In genomic region chr19:18856385-18857126, GRCh38 we compare ENCODE assay signal across 9 cellular contexts. TPM values are rescaled to one million over a fixed set of nuclear protein-coding genes. Genes with fewer than 3 reads are reported as not detected.
DNase-seq lines count a peak whose midpoint lies in the region; ATAC-seq, FAIRE-seq and TF ChIP-seq lines count a peak whose summit lies in the region.
"Had no signal": no experiment of that assay in that cellular context is flagged by ENCODE, and none has a peak within 500 bp of the region (broad histone marks: within the 10 kb centered on the region; RNA-seq: fewer than 3 reads in every experiment).

No MANE protein-coding gene starts in this region.

- dilution Hi-C loops in keratinocyte (cut with MboI; ENCODE audit: extremely low pct_ligation_motif_present, low sequenced_read_pairs): no loop called here

- DNase-seq in A549 (ENCODE audit: low read depth in 1 of 2, low spot score in 1 of 2) (peak in 1 of 2 experiments; percentile 53), HEK293T (ENCODE audit: extremely low spot score) (peak; percentile 48), astrocyte of the cerebellum (ENCODE audit: low read depth) (no peak), keratinocyte (ENCODE audit: low read depth, low spot score) (no peak), NCI-H345 (lab: John Stamatoyannopoulos, UW) (no peak), NCI-H774 (lab: John Stamatoyannopoulos, UW) (no peak)
- DNase-seq: activated naive CD8-positive, alpha-beta T cell treated with anti-CD3 and anti-CD28 coated beads, Interleukin-2, amount 10 ng/mL, durations not matched to agents 7 days and 5 days had no signal

- H3K27ac ChIP-seq in A549: no peak overlapping the region
- H3K27ac ChIP-seq in keratinocyte (ENCODE audit: control insufficient read depth, insufficient read depth, low read length): no peak overlapping the region
- no peak overlapping the region for H3K27ac ChIP-seq in gastroesophageal sphincter

- H3K4me1 ChIP-seq in A549: no peaks in the 10 kb centered on the region
- no peaks in the 10 kb centered on the region for H3K4me1 ChIP-seq in keratinocyte (ENCODE audit: control insufficient read depth, extremely low read depth, insufficient read depth, low read length)
- H3K4me1 ChIP-seq in gastroesophageal sphincter: peaks cover 0 to 31% (median 3%) of the 10 kb centered on the region in 3 donors

- H3K4me3 ChIP-seq in A549 (no peak overlapping the region), astrocyte of the cerebellum (ENCODE audit: low read depth, low read length) (no peak overlapping the region), keratinocyte (ENCODE audit: control insufficient read depth in 2 of 3, extremely low read depth in 1 of 3, insufficient read depth in 2 of 3, low read depth in 1 of 3, low read length in 3 of 3) (no peak overlapping the region), gastroesophageal sphincter (no peak overlapping the region)

- TF ChIP-seq RAD21 in A549 (conservative IDR thresholded peaks at IDR 0.05 in 1 of 2, IDR thresholded peaks at IDR 0.05 in 1 of 2): no peak

- CTCF ChIA-PET in A549 (lab: Yijun Ruan, JAX): interaction anchor here (0.6 to 5.8 kb wide), 7 partner anchors 10 to 385 kb away, joined by 3 to 41 read pairs (median 6); no protein-coding TSS in a partner anchor
- CTCF ChIA-PET in HEK293T (lab: Yijun Ruan, JAX): interaction anchor here (0.7 to 1.3 kb wide), 2 partner anchors 9 to 15 kb away, joined by 3 read pairs; no protein-coding TSS in a partner anchor

- FAIRE-seq in A549 (lab: Jason Lieb, UNC) (no peak), keratinocyte (lab: Jason Lieb, UNC) (no peak)

- ATAC-seq in A549 (peak; percentile 78; a peak in 3 of 6 replicates), gastroesophageal sphincter (no peak), GM18868 (IDR thresholded peaks at IDR 0.05; ENCODE audit: unreplicated experiment) (no peak)

- in situ Hi-C loops in astrocyte of the cerebellum (cut with HindIII; ENCODE audit: low sequenced_read_pairs): loop anchor here (25.0 kb wide), 1 partner anchor 369 kb away; no protein-coding TSS in a partner anchor

- no peaks in the 10 kb centered on the region for H3K9me1 ChIP-seq in keratinocyte (ENCODE audit: control insufficient read depth, extremely low read depth, insufficient read depth, low read length)

- WGBS in A549 (ENCODE audit: missing lambda C conversion rate): 91% methylated on average over 21 of the region's 22 CpGs
- 66 to 81% methylated on average over 4 to 6 of the region's 22 CpGs for WGBS in gastroesophageal sphincter (ENCODE audit: low coverage in 1 of 2), 2 donors

- H3K4me2 ChIP-seq in A549: no peak overlapping the region
- H3K4me2 ChIP-seq in keratinocyte (ENCODE audit: control insufficient read depth, extremely low read depth, insufficient read depth, low read depth, low read length): no peak overlapping the region

- TF ChIP-seq EP300 in A549 (IDR thresholded peaks at IDR 0.05) (no peak), gastroesophageal sphincter (IDR thresholded peaks at IDR 0.05) (no peak)

- H3K9ac ChIP-seq in keratinocyte (ENCODE audit: control insufficient read depth, extremely low read depth, insufficient read depth, low read length): no peak overlapping the region

- H3K27me3 ChIP-seq in keratinocyte (ENCODE audit: control insufficient read depth, extremely low read depth, insufficient read depth, low read length): no peaks in the 10 kb centered on the region
- no peaks in the 10 kb centered on the region for H3K27me3 ChIP-seq in gastroesophageal sphincter

- TF ChIP-seq POLR2A in A549 (IDR thresholded peaks at IDR 0.05; ENCODE audit: low read length) (no peak), gastroesophageal sphincter (IDR thresholded peaks at IDR 0.05) (no peak)

- H3K9me3 ChIP-seq in A549: no peaks in the 10 kb centered on the region
- no peaks in the 10 kb centered on the region for H3K9me3 ChIP-seq in keratinocyte (ENCODE audit: control insufficient read depth, low read depth, low read length)
- H3K9me3 ChIP-seq in gastroesophageal sphincter: no peaks in the 10 kb centered on the region

- TF ChIP-seq CTCF in A549 (IDR thresholded peaks at IDR 0.05) (no peak), astrocyte of the cerebellum (IDR thresholded peaks at IDR 0.05; ENCODE audit: low read depth, low read length, missing control alignments) (peak; percentile 40), keratinocyte (optimal IDR thresholded peaks at IDR 0.05 in 1 of 3, IDR thresholded peaks at IDR 0.05 in 1 of 3, conservative IDR thresholded peaks at IDR 0.05 in 1 of 3; ENCODE audit: extremely low read depth in 1 of 3, insufficient read depth in 2 of 3, low read length in 3 of 3) (peak; percentile 53 to 60 (median 56)), gastroesophageal sphincter (IDR thresholded peaks at IDR 0.05) (peak in 1 of 4 experiments; percentile 12)

- peaks cover 29% of the 10 kb centered on the region for H3K79me2 ChIP-seq in keratinocyte (ENCODE audit: control insufficient read depth, insufficient read depth, low read length)

- H2AFZ ChIP-seq in keratinocyte (ENCODE audit: control insufficient read depth, low read length): no peak overlapping the region

- H4K20me1 ChIP-seq in keratinocyte (ENCODE audit: control insufficient read depth, extremely low read depth, insufficient read depth, low read length): peaks cover 12% of the 10 kb centered on the region

- H3K36me3 ChIP-seq in keratinocyte (ENCODE audit: control insufficient read depth in 2 of 2, extremely low read depth in 1 of 2, insufficient read depth in 2 of 2, low read length in 2 of 2) (peaks cover 53 to 89% of the 10 kb centered on the region in 2 experiments), gastroesophageal sphincter (peaks cover 0 to 100% of the 10 kb centered on the region in 2 donors)

- POLR2A ChIA-PET in A549 (lab: Yijun Ruan, JAX): no interaction called here
- POLR2A ChIA-PET in HEK293T (lab: Yijun Ruan, JAX): no interaction called here

TF ChIP-seq in A549, 52 proteins besides CTCF, POLR2A, EP300 and RAD21:
- TF ChIP-seq TP53 (CRISPR knock-in tag; IDR thresholded peaks at IDR 0.05): no peak
- no peak for TF ChIP-seq ATOH8 (CRISPR knock-in tag; IDR thresholded peaks at IDR 0.05; ENCODE audit: low read depth)

TF ChIP-seq in HEK293T, 16 proteins besides CTCF, POLR2A, EP300 and RAD21 (continues in another document):
- TF ChIP-seq NFRKB (IDR thresholded peaks at IDR 0.05): no peak
- TF ChIP-seq HDGF (IDR thresholded peaks at IDR 0.05; ENCODE audit: borderline replicate concordance): no peak
- TF ChIP-seq L3MBTL2 (conservative IDR thresholded peaks at IDR 0.05): no peak
- TF ChIP-seq SUZ12 (IDR thresholded peaks at IDR 0.05): no peak
- TF ChIP-seq LEF1 (IDR thresholded peaks at IDR 0.05; ENCODE audit: borderline replicate concordance): no peak
- no peak for TF ChIP-seq TARDBP (IDR thresholded peaks at IDR 0.05)
- no peak for TF ChIP-seq CTBP1 (IDR thresholded peaks at IDR 0.05; ENCODE audit: borderline replicate concordance)
- no peak for TF ChIP-seq FOXA1 (IDR thresholded peaks at IDR 0.05)
- no peak for TF ChIP-seq ARNT (IDR thresholded peaks at IDR 0.05)
- no peak for TF ChIP-seq ELF4 (IDR thresholded peaks at IDR 0.05)
- no peak for TF ChIP-seq FOXM1 (IDR thresholded peaks at IDR 0.05; ENCODE audit: borderline replicate concordance)
- no peak for TF ChIP-seq FOXK2 (IDR thresholded peaks at IDR 0.05)
- no peak for TF ChIP-seq SP1 (IDR thresholded peaks at IDR 0.05)
- no peak for TF ChIP-seq ZNF384 (IDR thresholded peaks at IDR 0.05)
- no peak for TF ChIP-seq PKNOX1 (IDR thresholded peaks at IDR 0.05)

RNA-seq across cellular contexts. Expression of gene UPF1, which starts 24.8 kb away (rescaled TPM):
- polyA plus RNA-seq in A549 (2011; rRNA removed) (19.2 and 29.6 TPM in 2 replicates), A549 (2017; fragmentation: RNase III; extraction: RNeasy Plus Mini Kit Qiagen cat#74134 plus additional on column Dnase treatment) (27.9 to 28.6 TPM (median 28.2 TPM) in 3 replicates), keratinocyte (22.5 to 48.5 TPM (median 33.7 TPM) in 3 replicates)
- polyA plus RNA-seq in A549 (2012; cell fraction: cytosol; rRNA removed): 20.0 and 24.8 TPM in 2 replicates
- polyA plus RNA-seq in A549 (2012; cell fraction: nucleus; rRNA removed): 90.7 and 95.7 TPM in 2 replicates
- polyA minus RNA-seq in A549 (2011; rRNA and poly(A)+ RNA removed): 45.6 and 52.9 TPM in 2 replicates
- polyA plus RNA-seq in keratinocyte (2011; ENCODE audit: low read depth): 18.6 TPM
- 20.6 and 23.0 TPM in 2 replicates for polyA plus RNA-seq in keratinocyte (2011; cell fraction: cytosol; rRNA removed)
- polyA plus RNA-seq in keratinocyte (2011; cell fraction: nucleus; rRNA removed): 86.3 and 88.6 TPM in 2 replicates
- 32.0 and 48.9 TPM in 2 replicates for polyA plus RNA-seq in keratinocyte (2012; ENCODE audit: low replicate concordance)
- polyA minus RNA-seq in keratinocyte: 46.1 to 104 TPM (median 79.0 TPM) in 3 replicates
- 44.5 TPM for polyA minus RNA-seq in keratinocyte (2011; cell fraction: cytosol; rRNA and poly(A)+ RNA removed)
- 88.3 and 110 TPM in 2 replicates for polyA minus RNA-seq in keratinocyte (2011; cell fraction: nucleus; rRNA and poly(A)+ RNA removed)
- 10 to 100 TPM; 53.6 to 92.2 (median 59.9) TPM for total RNA-seq in gastroesophageal sphincter

RNA-seq across cellular contexts. Expression of gene CERS1, which starts 39.4 kb away (rescaled TPM):
- 1.7 and 2.4 TPM in 2 replicates for polyA plus RNA-seq in A549 (2011; rRNA removed)
- 4.5 and 6.8 TPM in 2 replicates for polyA plus RNA-seq in A549 (2012; cell fraction: cytosol; rRNA removed)
- polyA plus RNA-seq in A549 (2012; cell fraction: nucleus; rRNA removed): 6.6 and 7.7 TPM in 2 replicates
- polyA plus RNA-seq in A549 (2017; fragmentation: RNase III; extraction: RNeasy Plus Mini Kit Qiagen cat#74134 plus additional on column Dnase treatment): 3.4 to 4.4 TPM (median 3.7 TPM) in 3 replicates
- polyA minus RNA-seq in A549 (2011; rRNA and poly(A)+ RNA removed): 4.7 and 4.9 TPM in 2 replicates
- 0.09 to 0.23 TPM (median 0.14 TPM) in 3 replicates for polyA plus RNA-seq in keratinocyte
- polyA plus RNA-seq in keratinocyte (2011; ENCODE audit: low read depth): 0.62 TPM
- polyA plus RNA-seq in keratinocyte (2011; cell fraction: cytosol; rRNA removed): 0.12 and 0.32 TPM in 2 replicates
- polyA plus RNA-seq in keratinocyte (2011; cell fraction: nucleus; rRNA removed): 0.41 and 1.2 TPM in 2 replicates
- polyA plus RNA-seq in keratinocyte (2012; ENCODE audit: low replicate concordance): 0.21 and 0.75 TPM in 2 replicates
- 0.52 TPM in 1 of 3 replicates, not detected in the others for polyA minus RNA-seq in keratinocyte
- not detected for polyA minus RNA-seq in keratinocyte (2011; cell fraction: cytosol; rRNA and poly(A)+ RNA removed)
- polyA minus RNA-seq in keratinocyte (2011; cell fraction: nucleus; rRNA and poly(A)+ RNA removed): 0.93 TPM in 1 of 2 replicates, not detected in the other
- total RNA-seq in gastroesophageal sphincter: 1 to 10 TPM in 1 of 4 donors, under 1 TPM in 2, not detected in 1; 0.73 to 1.3 (median 0.81) TPM
- total RNA-seq: activated naive CD8-positive, alpha-beta T cell treated with anti-CD3 and anti-CD28 coated beads, Interleukin-2, amount 10 ng/mL, durations not matched to agents 7 days and 5 days had no signal

Comparison
In these comparisons a context has a peak if more than half of its experiments do, and no peak if none do; other contexts are left out.
1. ATAC-seq: peak in A549 (2 of 2); none in gastroesophageal sphincter (single experiment) and GM18868 (single experiment).